ENCODE assay signal across 8 cellular contexts in the genomic region with DNA sequence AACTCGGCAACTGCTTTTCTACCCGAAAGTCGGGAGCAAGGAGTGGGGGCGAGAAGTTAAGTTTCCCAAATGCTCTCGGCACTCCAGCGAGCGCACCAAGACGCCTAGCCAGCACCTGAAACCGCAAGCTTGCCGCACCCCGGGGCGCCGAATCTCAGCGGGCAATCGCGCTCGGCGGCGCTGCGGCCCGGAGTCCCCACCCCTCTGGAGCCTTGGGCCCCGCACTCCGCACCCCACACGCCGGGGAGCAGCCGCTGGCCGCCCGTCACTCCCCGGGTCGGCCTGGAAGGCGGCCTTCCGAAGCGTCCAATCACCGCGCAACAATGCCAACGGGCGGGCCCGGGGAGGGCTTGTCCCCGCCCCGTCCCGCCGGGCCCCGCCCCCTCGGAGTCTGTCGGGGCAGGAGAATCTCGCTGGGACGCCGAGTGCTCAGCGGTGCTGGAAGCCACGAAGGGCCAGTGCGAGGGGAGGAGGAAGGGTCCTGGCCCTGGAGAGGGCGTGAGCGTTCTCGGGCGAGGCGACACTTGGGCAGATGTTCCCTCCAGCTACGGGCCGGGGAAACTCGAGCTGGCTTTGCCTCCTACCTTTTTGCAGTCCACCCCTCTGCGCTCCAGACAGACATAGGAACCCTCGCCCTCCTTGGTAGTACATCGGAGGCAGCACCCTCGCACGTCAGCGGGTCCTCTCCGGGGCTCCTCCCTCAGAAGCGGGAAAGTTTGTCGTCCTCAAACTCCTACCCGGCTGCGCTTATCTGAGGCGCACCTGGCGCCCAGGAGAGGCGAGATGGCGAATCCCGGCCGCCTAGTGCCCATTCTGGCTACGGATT. TPM values are rescaled to one million over a fixed set of nuclear protein-coding genes. Genes with fewer than 3 reads are reported as not detected.
DNase-seq lines count a peak whose midpoint lies in the region; ATAC-seq and TF ChIP-seq lines count a peak whose summit lies in the region.

No MANE protein-coding gene starts in this region.

- H3K36me3 Mint-ChIP-seq in T-cell = no peaks in the 10 kb centered on the region

- peak overlapping the region; percentile 83 to 86 for H3K27ac ChIP-seq in right atrium auricular region

- H3K4me1 ChIP-seq in right atrium auricular region = peaks cover 0 to 16% of the 10 kb centered on the region in 2 donors

- CTCF ChIA-PET in T-cell (lab: Charles Lee) = no interaction called here

- no peaks in the 10 kb centered on the region for H3K27me3 ChIP-seq in right atrium auricular region

- TF ChIP-seq CTCF in right atrium auricular region (IDR thresholded peaks at IDR 0.05) = no peak

- H3K4me3 Mint-ChIP-seq in T-cell = peak overlapping the region; percentile 67 to 71 (median 68)

- peaks cover 0 to 4% (median 0%) of the 10 kb centered on the region in 3 donors for H3K9me3 Mint-ChIP-seq in T-cell

- peak; percentile 96 for ATAC-seq in HG02571 (IDR thresholded peaks at IDR 0.05; ENCODE audit: unreplicated experiment)
- peak; percentile 78 to 90 (median 82) for ATAC-seq in T-cell (replicated peaks in 1 of 4)

- no peaks in the 10 kb centered on the region for H3K36me3 ChIP-seq in right atrium auricular region

- no peak overlapping the region for H3K27ac Mint-ChIP-seq in T-cell

- peaks cover 9 to 21% (median 13%) of the 10 kb centered on the region in 3 donors for H3K4me1 Mint-ChIP-seq in T-cell

- peaks cover 66 to 70% of the 10 kb centered on the region in 2 donors for H3K27me3 Mint-ChIP-seq in T-cell

- peak overlapping the region; percentile 72 to 79 for H3K4me3 ChIP-seq in right atrium auricular region

- POLR2A ChIA-PET in T-cell (lab: Charles Lee) = no interaction called here

- intact Hi-C loops in posterior vena cava (cut with DNase I) = no loop called here

- DNase-seq in GM04504 (ENCODE audit: low read depth) = peak; percentile 56
- DNase-seq in NCI-H1048 (lab: John Stamatoyannopoulos, UW) = peak; percentile 65
- peak in 28 of 34 experiments; percentile 2 to 59 (median 18) for DNase-seq in T-cell
- peak in 55 of 56 donors; percentile 6 to 88 (median 73) for DNase-seq in amygdala (lab: John Stamatoyannopoulos, UW)
- DNase-seq in right atrium auricular region (ENCODE audit: low spot score) = peak; percentile 90
- DNase-seq in posterior vena cava (ENCODE audit: low spot score) = peak; percentile 97
- DNase-seq in ureter (ENCODE audit: low spot score) = peak; percentile 94

- H3K9me3 ChIP-seq in right atrium auricular region = no peaks in the 10 kb centered on the region

RNA-seq across cellular contexts. Expression of a gene that starts 1.1 kb away (rescaled TPM):
- total RNA-seq in T-cell (under 1 TPM in 1 of 5 donors, not detected in 4; 0.06 TPM), right atrium auricular region (1 to 10 TPM; 1.8 to 7.7 TPM), posterior vena cava (10 to 100 TPM; 11.0 to 14.8 TPM), ureter (72.1 TPM)

Comparison
In these comparisons a context has a peak if more than half of its experiments do, and no peak if none do; other contexts are left out.
1. Peak in every context shown above with its lines: DNase-seq, ATAC-seq, H3K4me3 ChIP-seq and H3K27ac ChIP-seq.
2. DNase-seq: peak in every context shown above with its lines; median percentile 97 in posterior vena cava; 94 in ureter; 90 in right atrium auricular region; 73 in amygdala; 65 in NCI-H1048; 56 in GM04504; 18 in T-cell.